In genomic region chr15:99371180-99372103, GRCh38 we compare ENCODE assay signal across 9 cellular contexts.
DNase-seq lines count a peak whose midpoint lies in the region; ATAC-seq and TF ChIP-seq lines count a peak whose summit lies in the region.
"Had no signal": no experiment of that assay in that cellular context is flagged by ENCODE, and none has a peak within 500 bp of the region (broad histone marks: within the 10 kb centered on the region; RNA-seq: fewer than 3 reads in every experiment).

No MANE protein-coding gene starts in this region.

- peak; percentile 4 for DNase-seq in activated CD8-positive, alpha-beta T cell treated with anti-CD3 and anti-CD28 coated beads for 36 hours
- no peak for DNase-seq in activated CD8-positive, alpha-beta T cell treated with anti-CD3 and anti-CD28 coated beads, Interleukin-2, amount 10 ng/mL, durations not matched to agents 7 days and 5 days
- DNase-seq in T-cell (no peak), left colon (no peak), aorta (no peak), sciatic nerve (ENCODE audit: low spot score) (no peak)
- no peak for DNase-seq in stimulated activated effector memory CD8-positive, alpha-beta T cell treated with anti-CD3 and anti-CD28 coated beads, Interleukin-12 subunit alpha, Interleukin-12 subunit beta, amount 100 ng/mL, for 72 hours (ENCODE audit: low spot score in 2 of 2)
- DNase-seq: C1 segment of cervical spinal cord had no signal

- ATAC-seq in activated CD8-positive, alpha-beta T cell treated with anti-CD3 and anti-CD28 coated beads for 36 hours: peak; percentile 84
- no peak for ATAC-seq in activated CD8-positive, alpha-beta T cell treated with anti-CD3 and anti-CD28 coated beads, Interleukin-2, amount 10 ng/mL, durations not matched to agents 7 days and 5 days
- ATAC-seq in HG02763 (IDR thresholded peaks at IDR 0.05; ENCODE audit: unreplicated experiment): peak; percentile 63
- no peak for ATAC-seq in T-cell (replicated peaks in 1 of 4)
- peak; percentile 84 for ATAC-seq in stimulated activated effector memory CD8-positive, alpha-beta T cell treated with anti-CD3 and anti-CD28 coated beads, Interleukin-12 subunit alpha, Interleukin-12 subunit beta, amount 100 ng/mL, for 72 hours
- no peak for ATAC-seq in left colon
- ATAC-seq in aorta (ENCODE audit: low FRiP score): no peak
- no peak for ATAC-seq in sciatic nerve

- TF ChIP-seq CTCF in activated CD8-positive, alpha-beta T cell treated with anti-CD3 and anti-CD28 coated beads for 36 hours (IDR thresholded peaks at IDR 0.05): no peak

- intact Hi-C loops in activated CD8-positive, alpha-beta T cell treated with anti-CD3 and anti-CD28 coated beads for 36 hours (cut with micrococcal nuclease): no loop called here
- intact Hi-C loops in left colon (cut with DNase I, micrococcal nuclease) (no loop called here), aorta (cut with DNase I) (no loop called here), sciatic nerve (cut with DNase I) (no loop called here)

- no peaks in the 10 kb centered on the region for H3K27me3 Mint-ChIP-seq in activated CD8-positive, alpha-beta T cell treated with anti-CD3 and anti-CD28 coated beads for 36 hours
- H3K27me3 Mint-ChIP-seq in activated CD8-positive, alpha-beta T cell treated with anti-CD3 and anti-CD28 coated beads, Interleukin-2, amount 10 ng/mL, durations not matched to agents 7 days and 5 days (ENCODE audit: low read depth): no peaks in the 10 kb centered on the region
- H3K27me3 Mint-ChIP-seq in T-cell: no peaks in the 10 kb centered on the region

- H3K4me1 ChIP-seq in aorta (ENCODE audit: control insufficient read depth in 1 of 2, insufficient read depth in 2 of 2, low read length in 2 of 2): peaks cover 0 to 2% of the 10 kb centered on the region in 2 donors

- peak overlapping the region; percentile 74 for H3K27ac Mint-ChIP-seq in activated CD8-positive, alpha-beta T cell treated with anti-CD3 and anti-CD28 coated beads for 36 hours
- no peak overlapping the region for H3K27ac Mint-ChIP-seq in activated CD8-positive, alpha-beta T cell treated with anti-CD3 and anti-CD28 coated beads, Interleukin-2, amount 10 ng/mL, durations not matched to agents 7 days and 5 days
- H3K27ac Mint-ChIP-seq in T-cell: peak overlapping the region; percentile 33 to 48
- H3K27ac Mint-ChIP-seq in stimulated activated effector memory CD8-positive, alpha-beta T cell treated with anti-CD3 and anti-CD28 coated beads, Interleukin-12 subunit alpha, Interleukin-12 subunit beta, amount 100 ng/mL, for 72 hours: peak overlapping the region; percentile 3

- 47 to 51% methylated on average over 4 of the region's 4 CpGs for WGBS in aorta, 2 donors

- H3K4me3 ChIP-seq in aorta (ENCODE audit: low read length in 2 of 2): no peak overlapping the region

- no peaks in the 10 kb centered on the region for H3K9me3 ChIP-seq in aorta (ENCODE audit: control insufficient read depth, low read length)

- H3K4me1 Mint-ChIP-seq in activated CD8-positive, alpha-beta T cell treated with anti-CD3 and anti-CD28 coated beads for 36 hours (ENCODE audit: low read depth): peaks cover 22% of the 10 kb centered on the region
- peaks cover 16% of the 10 kb centered on the region for H3K4me1 Mint-ChIP-seq in activated CD8-positive, alpha-beta T cell treated with anti-CD3 and anti-CD28 coated beads, Interleukin-2, amount 10 ng/mL, durations not matched to agents 7 days and 5 days (ENCODE audit: low read depth)
- H3K4me1 Mint-ChIP-seq in T-cell: peaks cover 10 to 15% (median 14%) of the 10 kb centered on the region in 3 donors
- peaks cover 29% of the 10 kb centered on the region for H3K4me1 Mint-ChIP-seq in stimulated activated effector memory CD8-positive, alpha-beta T cell treated with anti-CD3 and anti-CD28 coated beads, Interleukin-12 subunit alpha, Interleukin-12 subunit beta, amount 100 ng/mL, for 72 hours

- peak overlapping the region in 1 of 2 donors; percentile 17 for H3K27ac ChIP-seq in aorta (ENCODE audit: low read depth in 1 of 2, low read length in 2 of 2)

- H3K36me3 Mint-ChIP-seq in activated CD8-positive, alpha-beta T cell treated with anti-CD3 and anti-CD28 coated beads for 36 hours (ENCODE audit: low read depth): peaks cover 28% of the 10 kb centered on the region
- peaks cover 31% of the 10 kb centered on the region for H3K36me3 Mint-ChIP-seq in activated CD8-positive, alpha-beta T cell treated with anti-CD3 and anti-CD28 coated beads, Interleukin-2, amount 10 ng/mL, durations not matched to agents 7 days and 5 days (ENCODE audit: low read depth)
- H3K36me3 Mint-ChIP-seq in T-cell: peaks cover 64% of the 10 kb centered on the region
- no peaks in the 10 kb centered on the region for H3K36me3 Mint-ChIP-seq in stimulated activated effector memory CD8-positive, alpha-beta T cell treated with anti-CD3 and anti-CD28 coated beads, Interleukin-12 subunit alpha, Interleukin-12 subunit beta, amount 100 ng/mL, for 72 hours

- no peaks in the 10 kb centered on the region for H3K36me3 ChIP-seq in aorta (ENCODE audit: control insufficient read depth in 1 of 2, insufficient read depth in 2 of 2, low read length in 1 of 2)

- no peak overlapping the region for H3K4me3 Mint-ChIP-seq in activated CD8-positive, alpha-beta T cell treated with anti-CD3 and anti-CD28 coated beads for 36 hours
- H3K4me3 Mint-ChIP-seq in activated CD8-positive, alpha-beta T cell treated with anti-CD3 and anti-CD28 coated beads, Interleukin-2, amount 10 ng/mL, durations not matched to agents 7 days and 5 days: no peak overlapping the region
- no peak overlapping the region for H3K4me3 Mint-ChIP-seq in T-cell
- no peak overlapping the region for H3K4me3 Mint-ChIP-seq in stimulated activated effector memory CD8-positive, alpha-beta T cell treated with anti-CD3 and anti-CD28 coated beads, Interleukin-12 subunit alpha, Interleukin-12 subunit beta, amount 100 ng/mL, for 72 hours

- H3K9me3 Mint-ChIP-seq in activated CD8-positive, alpha-beta T cell treated with anti-CD3 and anti-CD28 coated beads for 36 hours: peaks cover 11% of the 10 kb centered on the region
- H3K9me3 Mint-ChIP-seq in activated CD8-positive, alpha-beta T cell treated with anti-CD3 and anti-CD28 coated beads, Interleukin-2, amount 10 ng/mL, durations not matched to agents 7 days and 5 days (ENCODE audit: insufficient read depth): peaks cover 13% of the 10 kb centered on the region
- peaks cover 10 to 29% (median 14%) of the 10 kb centered on the region in 3 donors for H3K9me3 Mint-ChIP-seq in T-cell
- peaks cover 13% of the 10 kb centered on the region for H3K9me3 Mint-ChIP-seq in stimulated activated effector memory CD8-positive, alpha-beta T cell treated with anti-CD3 and anti-CD28 coated beads, Interleukin-12 subunit alpha, Interleukin-12 subunit beta, amount 100 ng/mL, for 72 hours

- no peaks in the 10 kb centered on the region for H3K27me3 ChIP-seq in aorta (ENCODE audit: control insufficient read depth in 1 of 2, insufficient read depth in 2 of 2, low read length in 1 of 2)

- POLR2A ChIA-PET in activated CD8-positive, alpha-beta T cell treated with anti-CD3 and anti-CD28 coated beads for 36 hours (lab: Charles Lee): interaction anchor here (1.1 kb wide), 1 partner anchor 57 kb away, joined by 3 read pairs; no protein-coding TSS in a partner anchor
- POLR2A ChIA-PET in activated CD8-positive, alpha-beta T cell treated with anti-CD3 and anti-CD28 coated beads, Interleukin-2, amount 10 ng/mL, durations not matched to agents 7 days and 5 days (lab: Charles Lee): no interaction called here
- POLR2A ChIA-PET in T-cell (lab: Charles Lee): no interaction called here

- CTCF ChIA-PET in activated CD8-positive, alpha-beta T cell treated with anti-CD3 and anti-CD28 coated beads for 36 hours (lab: Charles Lee): interaction anchor here (0.7 to 4.3 kb wide), 23 partner anchors 9 to 385 kb away, joined by 3 to 24 read pairs (median 4); no protein-coding TSS in a partner anchor
- CTCF ChIA-PET in activated CD8-positive, alpha-beta T cell treated with anti-CD3 and anti-CD28 coated beads, Interleukin-2, amount 10 ng/mL, durations not matched to agents 7 days and 5 days (lab: Charles Lee): interaction anchor here (0.9 to 3.6 kb wide), 19 partner anchors 10 to 385 kb away, joined by 3 to 22 read pairs (median 3); no protein-coding TSS in a partner anchor
- CTCF ChIA-PET in T-cell (lab: Charles Lee): interaction anchor here in 1 of 2 donors (0.8 kb wide), 1 partner anchor 9 kb away, joined by 4 read pairs; no protein-coding TSS in a partner anchor

Comparison
In these comparisons a context has a peak if more than half of its experiments do, and no peak if none do; other contexts are left out.
1. ATAC-seq: peak in activated CD8-positive, alpha-beta T cell treated with anti-CD3 and anti-CD28 coated beads for 36 hours (single experiment), HG02763 (single experiment) and stimulated activated effector memory CD8-positive, alpha-beta T cell treated with anti-CD3 and anti-CD28 coated beads, Interleukin-12 subunit alpha, Interleukin-12 subunit beta, amount 100 ng/mL, for 72 hours (single experiment); none in activated CD8-positive, alpha-beta T cell treated with anti-CD3 and anti-CD28 coated beads, Interleukin-2, amount 10 ng/mL, durations not matched to agents 7 days and 5 days (single experiment), T-cell (0 of 4), left colon (single experiment), aorta (single experiment) and sciatic nerve (single experiment).